17 cellular contexts compared by ENCODE assay signal in the genomic region with DNA sequence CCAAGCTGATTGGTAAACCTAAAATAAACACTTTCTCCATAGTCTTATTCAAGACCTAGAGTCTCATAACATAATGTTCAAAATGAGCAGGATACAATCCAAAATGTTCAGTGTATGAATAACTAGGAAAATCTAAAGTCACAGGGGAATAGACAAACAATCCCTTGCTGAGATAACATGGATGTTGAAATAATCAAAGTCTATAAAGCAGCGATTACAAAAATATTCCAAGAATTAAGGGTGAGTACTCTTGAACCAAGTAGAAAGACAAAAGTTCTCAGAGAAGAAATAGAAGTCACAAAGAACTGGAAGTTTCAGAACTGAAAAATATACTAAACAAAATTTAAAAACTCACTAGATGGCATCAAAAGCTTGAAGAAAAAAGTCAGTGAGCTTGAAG.
A peak's percentile ranks its signal among the peaks of the same experiment; 100 is the strongest.
DNase-seq lines count a peak whose midpoint lies in the region; ATAC-seq, FAIRE-seq and TF ChIP-seq lines count a peak whose summit lies in the region.
"Had no signal": no experiment of that assay in that cellular context is flagged by ENCODE, and none has a peak within 500 bp of the region (broad histone marks: within the 10 kb centered on the region; RNA-seq: fewer than 3 reads in every experiment).

No MANE protein-coding gene starts in this region.

- WGBS in liver = 28% methylated on average over 1 of the region's 1 CpG
- 0% methylated on average over 1 of the region's 1 CpG for WGBS in HepG2 (ENCODE audit: low lambda C conversion rate)
- WGBS in right lobe of liver (ENCODE audit: insufficient coverage, low coverage, low lambda C conversion rate, missing lambda C conversion rate) = 33% methylated on average over 1 of the region's 1 CpG

- in situ Hi-C loops in HepG2 (cut with HindIII; ENCODE audit: extremely low pct_ligation_motif_present, low pct_unique_long_range_greater_than_20kb) = no loop called here

- no peak overlapping the region for H2AFZ ChIP-seq in HepG2 (ENCODE audit: low read length)
- H2AFZ ChIP-seq: GM23248 had no signal

- BruUV-seq in HepG2 (replicated peaks; lab: Mats Ljungman, UMichigan) = no TSS peak

- H4K20me1 ChIP-seq in HepG2 (ENCODE audit: insufficient read depth, low read length) = no peaks in the 10 kb centered on the region
- H4K20me1 ChIP-seq: BLaER1 had no signal

- no peak overlapping the region for H3K4me2 ChIP-seq in HepG2 (ENCODE audit: low read depth, low read length)
- H3K4me2 ChIP-seq: BLaER1 had no signal

- intact Hi-C loops in HepG2 (cut with micrococcal nuclease; ENCODE audit: unreplicated experiment) (no loop called here), right lobe of liver (cut with DNase I) (no loop called here)

- TF ChIP-seq CTCF in liver (IDR thresholded peaks at IDR 0.05; ENCODE audit: low read depth, low read length, missing input control) = no peak
- TF ChIP-seq CTCF in HepG2 (CRISPR knock-in tag; IDR thresholded peaks at IDR 0.05) = no peak
- no peak for TF ChIP-seq CTCF in fibroblast of the aortic adventitia (IDR thresholded peaks at IDR 0.05; ENCODE audit: insufficient read depth, low read length)
- TF ChIP-seq CTCF in right lobe of liver (IDR thresholded peaks at IDR 0.05) = peak in 2 of 4 donors; percentile 13 to 20

- H3K4me3 ChIP-seq in liver (ENCODE audit: low read depth in 1 of 3, low read length in 3 of 3) (no peak overlapping the region), HepG2 (replicated peaks in 1 of 3; ENCODE audit: insufficient read depth in 1 of 3, low read depth in 2 of 3, low read length in 3 of 3) (no peak overlapping the region), fibroblast of the aortic adventitia (ENCODE audit: low read depth, low read length) (no peak overlapping the region), right lobe of liver (peak overlapping the region in 1 of 3 donors; percentile 3)
- H3K4me3 ChIP-seq: BLaER1, GM12878, GM23248, HAP-1 had no signal

- H3K36me3 ChIP-seq in liver (ENCODE audit: control insufficient read depth in 4 of 4, insufficient read depth in 3 of 4, low read depth in 1 of 4, low read length in 3 of 4) (no peaks in the 10 kb centered on the region), HepG2 (replicated peaks in 1 of 2; ENCODE audit: control insufficient read depth in 1 of 2, insufficient read depth in 2 of 2, low read length in 2 of 2) (no peaks in the 10 kb centered on the region), right lobe of liver (no peaks in the 10 kb centered on the region)
- H3K36me3 ChIP-seq: BLaER1, HAP-1 had no signal

- TF ChIP-seq POLR2A in HepG2 (IDR thresholded peaks at IDR 0.05; ENCODE audit: insufficient read depth in 1 of 2, low read depth in 2 of 2, low read length in 2 of 2) (no peak), right lobe of liver (IDR thresholded peaks at IDR 0.05) (no peak)

- CTCF ChIA-PET in HepG2 (lab: Yijun Ruan, JAX; ENCODE audit: low intra/inter-chr PET ratio, low total read pairs) = no interaction called here

- TF ChIP-seq EP300 in HepG2 (IDR thresholded peaks at IDR 0.05; ENCODE audit: low read depth in 2 of 2, low read length in 2 of 2) = no peak
- TF ChIP-seq EP300 in HepG2 (CRISPR knock-in tag; IDR thresholded peaks at IDR 0.05; ENCODE audit: borderline replicate concordance) = no peak

- H3K79me2 ChIP-seq in HepG2 (ENCODE audit: insufficient read depth, low read length) = no peaks in the 10 kb centered on the region

- DNase-seq in HepG2 (ENCODE audit: low spot score) = no peak
- peak; percentile 25 for DNase-seq in fibroblast of the aortic adventitia (ENCODE audit: low read depth)
- DNase-seq in right lobe of liver = no peak
- DNase-seq in activated CD4-positive, CD25-positive, alpha-beta regulatory T cell treated with anti-CD3 and anti-CD28 coated beads, Interleukin-2, amount 50 U/mL, for 72 hours = no peak
- DNase-seq: 8988T, DMS153, DND-41, EL, GM23248, IMR-90 had no signal

- ATAC-seq in HepG2 (no peak), right lobe of liver (peak; percentile 73 to 92 (median 80)), esophagus mucosa (no peak), HG02970 (IDR thresholded peaks at IDR 0.05; ENCODE audit: low FRiP score, unreplicated experiment) (no peak)
- ATAC-seq: GM12878 had no signal

- no peak overlapping the region for H3K27ac ChIP-seq in liver (ENCODE audit: low read depth in 1 of 2, low read length in 2 of 2)
- no peak overlapping the region for H3K27ac ChIP-seq in HepG2 (ENCODE audit: extremely low read length, insufficient read depth, low read length)
- H3K27ac ChIP-seq in right lobe of liver = peak overlapping the region in 2 of 3 donors; percentile 16 to 31
- H3K27ac ChIP-seq: BLaER1, GM23248, HL-60 had no signal

- no peaks in the 10 kb centered on the region for H3K27me3 ChIP-seq in liver (ENCODE audit: control insufficient read depth in 4 of 4, insufficient read depth in 4 of 4, low read length in 3 of 4)
- no peaks in the 10 kb centered on the region for H3K27me3 ChIP-seq in HepG2 (ENCODE audit: control insufficient read depth in 1 of 2, insufficient read depth in 2 of 2, low read length in 2 of 2)
- no peaks in the 10 kb centered on the region for H3K27me3 ChIP-seq in right lobe of liver
- H3K27me3 ChIP-seq: BLaER1 had no signal

- FAIRE-seq in HepG2 (lab: Jason Lieb, UNC) = no peak
- FAIRE-seq: GM12878 had no signal

- POLR2A ChIA-PET in HepG2 (lab: Yijun Ruan, JAX) = no interaction called here

- H3K9me3 ChIP-seq in liver (ENCODE audit: control insufficient read depth in 4 of 4, low read length in 3 of 4) (no peaks in the 10 kb centered on the region), HepG2 (ENCODE audit: low read length) (peaks cover 7% of the 10 kb centered on the region), right lobe of liver (no peaks in the 10 kb centered on the region)
- H3K9me3 ChIP-seq: BLaER1, HAP-1 had no signal

- peaks cover 0 to 12% (median 5%) of the 10 kb centered on the region in 4 donors for H3K4me1 ChIP-seq in liver (ENCODE audit: control insufficient read depth in 4 of 4, insufficient read depth in 4 of 4, low read length in 3 of 4)
- no peaks in the 10 kb centered on the region for H3K4me1 ChIP-seq in HepG2 (ENCODE audit: insufficient read depth, low read length)
- peaks cover 0 to 22% (median 5%) of the 10 kb centered on the region in 4 donors for H3K4me1 ChIP-seq in right lobe of liver
- H3K4me1 ChIP-seq: BLaER1, HAP-1 had no signal

- TF ChIP-seq RAD21 in liver (IDR thresholded peaks at IDR 0.05) (peak; percentile 58 to 64), HepG2 (CRISPR knock-in tag; IDR thresholded peaks at IDR 0.05) (no peak)

- H3K9ac ChIP-seq in liver (ENCODE audit: low read depth in 1 of 2, low read length in 2 of 2) = no peak overlapping the region
- H3K9ac ChIP-seq in HepG2 (ENCODE audit: insufficient read depth, low read depth, low read length) = no peak overlapping the region
- H3K9ac ChIP-seq: BLaER1, GM23248 had no signal

TF ChIP-seq in liver, 16 proteins besides CTCF, POLR2A, EP300 and RAD21 (continues in another document):
- TF ChIP-seq, protein P1, sequence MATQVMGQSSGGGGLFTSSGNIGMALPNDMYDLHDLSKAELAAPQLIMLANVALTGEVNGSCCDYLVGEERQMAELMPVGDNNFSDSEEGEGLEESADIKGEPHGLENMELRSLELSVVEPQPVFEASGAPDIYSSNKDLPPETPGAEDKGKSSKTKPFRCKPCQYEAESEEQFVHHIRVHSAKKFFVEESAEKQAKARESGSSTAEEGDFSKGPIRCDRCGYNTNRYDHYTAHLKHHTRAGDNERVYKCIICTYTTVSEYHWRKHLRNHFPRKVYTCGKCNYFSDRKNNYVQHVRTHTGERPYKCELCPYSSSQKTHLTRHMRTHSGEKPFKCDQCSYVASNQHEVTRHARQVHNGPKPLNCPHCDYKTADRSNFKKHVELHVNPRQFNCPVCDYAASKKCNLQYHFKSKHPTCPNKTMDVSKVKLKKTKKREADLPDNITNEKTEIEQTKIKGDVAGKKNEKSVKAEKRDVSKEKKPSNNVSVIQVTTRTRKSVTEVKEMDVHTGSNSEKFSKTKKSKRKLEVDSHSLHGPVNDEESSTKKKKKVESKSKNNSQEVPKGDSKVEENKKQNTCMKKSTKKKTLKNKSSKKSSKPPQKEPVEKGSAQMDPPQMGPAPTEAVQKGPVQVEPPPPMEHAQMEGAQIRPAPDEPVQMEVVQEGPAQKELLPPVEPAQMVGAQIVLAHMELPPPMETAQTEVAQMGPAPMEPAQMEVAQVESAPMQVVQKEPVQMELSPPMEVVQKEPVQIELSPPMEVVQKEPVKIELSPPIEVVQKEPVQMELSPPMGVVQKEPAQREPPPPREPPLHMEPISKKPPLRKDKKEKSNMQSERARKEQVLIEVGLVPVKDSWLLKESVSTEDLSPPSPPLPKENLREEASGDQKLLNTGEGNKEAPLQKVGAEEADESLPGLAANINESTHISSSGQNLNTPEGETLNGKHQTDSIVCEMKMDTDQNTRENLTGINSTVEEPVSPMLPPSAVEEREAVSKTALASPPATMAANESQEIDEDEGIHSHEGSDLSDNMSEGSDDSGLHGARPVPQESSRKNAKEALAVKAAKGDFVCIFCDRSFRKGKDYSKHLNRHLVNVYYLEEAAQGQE (IDR thresholded peaks at IDR 0.05) = no peak

TF ChIP-seq in HepG2, 621 proteins besides CTCF, POLR2A, EP300 and RAD21 (continues in another document):
- TF ChIP-seq ZNF674 (CRISPR knock-in tag; IDR thresholded peaks at IDR 0.05; ENCODE audit: low read depth) (no peak), ZNF724P (CRISPR knock-in tag; IDR thresholded peaks at IDR 0.05; ENCODE audit: borderline replicate concordance) (no peak), ZNF614 (CRISPR knock-in tag; IDR thresholded peaks at IDR 0.05; ENCODE audit: borderline replicate concordance) (no peak), ZFP41 (CRISPR knock-in tag; IDR thresholded peaks at IDR 0.05; ENCODE audit: borderline replicate concordance) (no peak)
- TF ChIP-seq, protein P2, sequence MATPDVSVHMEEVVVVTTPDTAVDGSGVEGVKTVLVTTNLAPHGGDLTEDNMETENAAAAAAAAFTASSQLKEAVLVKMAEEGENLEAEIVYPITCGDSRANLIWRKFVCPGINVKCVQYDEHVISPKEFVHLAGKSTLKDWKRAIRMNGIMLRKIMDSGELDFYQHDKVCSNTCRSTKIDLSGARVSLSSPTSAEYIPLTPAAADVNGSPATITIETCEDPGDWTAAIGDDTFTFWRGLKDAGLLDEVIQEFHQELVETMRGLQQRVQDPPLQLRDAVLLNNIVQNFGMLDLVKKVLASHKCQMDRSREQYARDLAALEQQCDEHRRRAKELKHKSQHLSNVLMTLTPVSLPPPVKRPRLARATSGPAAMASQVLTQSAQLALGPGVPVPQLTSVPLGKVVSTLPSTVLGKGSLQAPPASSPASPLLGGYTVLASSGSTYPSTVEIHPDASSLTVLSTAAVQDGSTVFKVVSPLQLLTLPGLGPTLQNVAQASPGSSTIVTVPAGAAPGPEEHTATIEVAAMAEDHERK (CRISPR knock-in tag; IDR thresholded peaks at IDR 0.05; ENCODE audit: low read depth) = no peak

Comparison
In these comparisons a context has a peak if more than half of its experiments do, and no peak if none do; other contexts are left out.
1. H3K27ac ChIP-seq: peak in right lobe of liver (2 of 3); none in liver (0 of 2) and HepG2 (single experiment).
2. ATAC-seq: peak in right lobe of liver (4 of 4); none in HepG2 (single experiment), esophagus mucosa (single experiment) and HG02970 (single experiment).